14 cellular contexts compared by ENCODE assay signal in the genomic region with DNA sequence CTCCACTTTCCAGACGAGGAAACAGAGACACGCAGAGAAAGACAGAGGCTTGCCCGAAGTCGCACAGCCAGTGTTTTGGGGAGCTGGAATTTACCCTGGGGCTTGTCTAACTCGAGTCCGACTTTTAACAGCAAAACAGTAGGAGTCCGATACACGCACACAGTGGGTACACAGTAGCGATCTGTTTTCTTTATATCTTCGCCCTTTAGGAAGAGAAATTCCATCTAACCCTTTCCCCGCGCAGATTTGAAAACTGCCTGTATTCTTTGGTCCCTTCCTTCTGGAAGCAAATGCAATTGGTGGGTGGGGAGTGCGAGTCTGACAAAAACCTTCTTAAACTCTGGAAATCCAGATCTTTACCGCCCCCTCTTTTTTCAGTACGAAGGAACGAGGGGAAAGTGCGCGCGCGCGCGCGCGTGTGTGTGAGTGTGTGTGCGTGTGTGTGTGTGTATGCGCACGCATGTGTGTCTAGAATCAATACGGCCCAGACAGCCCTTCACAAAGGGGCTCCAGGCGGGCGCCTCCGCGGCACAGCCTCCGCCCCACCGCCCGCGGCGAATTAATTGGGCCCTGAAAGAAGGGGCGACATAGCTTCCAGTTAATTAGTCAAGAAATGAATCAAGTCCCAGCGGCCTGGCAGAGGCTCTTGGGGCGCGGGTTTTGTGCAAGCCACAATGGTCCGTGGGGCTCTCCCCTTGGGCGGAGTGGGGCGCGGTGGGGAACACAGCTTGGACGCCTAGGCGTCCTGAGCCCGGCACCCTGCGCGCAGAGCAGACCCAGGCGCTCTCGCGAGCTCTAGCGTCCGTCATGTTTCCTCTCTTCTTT. TPM values are rescaled to one million over a fixed set of nuclear protein-coding genes. Genes with fewer than 3 reads are reported as not detected.
DNase-seq lines count a peak whose midpoint lies in the region; ATAC-seq, FAIRE-seq and TF ChIP-seq lines count a peak whose summit lies in the region.
"Had no signal": no experiment of that assay in that cellular context is flagged by ENCODE, and none has a peak within 500 bp of the region (broad histone marks: within the 10 kb centered on the region; RNA-seq: fewer than 3 reads in every experiment).

No MANE protein-coding gene starts in this region.

- H3K9ac ChIP-seq in NT2/D1 (ENCODE audit: insufficient read length, low read depth): peak overlapping the region; percentile 57

- H3K27ac Mint-ChIP-seq in progenitor cell of endocrine pancreas: peak overlapping the region; percentile 82
- H3K27ac Mint-ChIP-seq: CD14-positive monocyte had no signal

- H3K36me3 Mint-ChIP-seq in progenitor cell of endocrine pancreas (ENCODE audit: insufficient read depth): no peaks in the 10 kb centered on the region
- H3K36me3 Mint-ChIP-seq: CD14-positive monocyte had no signal

- no peak overlapping the region for H3K27ac ChIP-seq in foreskin keratinocyte
- H3K27ac ChIP-seq: neutrophil had no signal

- H3K4me3 ChIP-seq in NT2/D1 (ENCODE audit: insufficient read length, low read depth): peak overlapping the region; percentile 31

- DNase-seq in AG20443 (ENCODE audit: low spot score) (peak; percentile 56), NT2/D1 (ENCODE audit: low read depth, low spot score) (no peak), foreskin keratinocyte (peak in 1 of 2 donors; percentile 18), progenitor cell of endocrine pancreas (ENCODE audit: low spot score, unreplicated experiment) (no peak), HUDEP-2 (lab: John Stamatoyannopoulos, UW; ENCODE audit: unreplicated experiment in 76 of 76) (no peak), dedifferentiated amniotic fluid mesenchymal stem cell (ENCODE audit: extremely low spot score) (no peak), RCC 7860 (ENCODE audit: low spot score) (no peak)
- DNase-seq in stimulated activated CD4-positive, alpha-beta T cell treated with anti-CD3 and anti-CD28 coated beads, Interleukin-2, amount 100 ng/mL, for 24 hours: no peak
- DNase-seq: activated T-cell treated with anti-CD3 and anti-CD28 coated beads, Interleukin-2, amount 50 U/mL, for 4 hours; central memory CD4-positive, alpha-beta T cell; NCI-H187 had no signal

- H3K36me3 ChIP-seq in NT2/D1 (ENCODE audit: insufficient read depth, insufficient read length, low read length): no peaks in the 10 kb centered on the region
- H3K36me3 ChIP-seq: neutrophil had no signal

- peaks cover 100% of the 10 kb centered on the region for H3K27me3 Mint-ChIP-seq in progenitor cell of endocrine pancreas

- TF ChIP-seq CTCF in foreskin keratinocyte (conservative IDR thresholded peaks at IDR 0.05) (no peak), progenitor cell of endocrine pancreas (IDR thresholded peaks at IDR 0.05; ENCODE audit: unreplicated experiment) (no peak)

- H3K4me1 Mint-ChIP-seq in progenitor cell of endocrine pancreas (ENCODE audit: low read depth): peaks cover 18% of the 10 kb centered on the region
- H3K4me1 Mint-ChIP-seq: CD14-positive monocyte had no signal

- peak overlapping the region; percentile 62 for H3K4me3 Mint-ChIP-seq in progenitor cell of endocrine pancreas (ENCODE audit: low read depth)
- H3K4me3 Mint-ChIP-seq: activated T-cell treated with anti-CD3 and anti-CD28 coated beads, Interleukin-2, amount 50 U/mL, for 4 hours had no signal

- no peaks in the 10 kb centered on the region for H3K9me3 ChIP-seq in NT2/D1 (ENCODE audit: insufficient read depth, low read length)
- H3K9me3 ChIP-seq: neutrophil had no signal

- H3K4me1 ChIP-seq in NT2/D1 (ENCODE audit: insufficient read depth, insufficient read length) (peaks cover 15% of the 10 kb centered on the region), foreskin keratinocyte (peaks cover 13% of the 10 kb centered on the region)

- H3K27me3 ChIP-seq in NT2/D1 (ENCODE audit: insufficient read depth, insufficient read length) (peaks cover 100% of the 10 kb centered on the region), foreskin keratinocyte (peaks cover 16% of the 10 kb centered on the region)

- H3K9me3 Mint-ChIP-seq in progenitor cell of endocrine pancreas (ENCODE audit: low read depth): no peaks in the 10 kb centered on the region
- H3K9me3 Mint-ChIP-seq: activated T-cell treated with anti-CD3 and anti-CD28 coated beads, Interleukin-2, amount 50 U/mL, for 4 hours had no signal

- no peak for FAIRE-seq in RCC 7860 (lab: Jason Lieb, UNC)

- ATAC-seq in foreskin keratinocyte: peak; percentile 42
- ATAC-seq: activated T-cell treated with anti-CD3 and anti-CD28 coated beads, Interleukin-2, amount 50 U/mL, for 4 hours; Panc1 had no signal

RNA-seq across cellular contexts. Expression of a gene that starts 14.0 kb away (rescaled TPM):
- total RNA-seq in foreskin keratinocyte: 25.1 and 33.5 TPM in 2 replicates
- polyA plus RNA-seq in foreskin keratinocyte: 10.3 and 11.9 TPM in 2 replicates
- 16.3 and 22.7 TPM in 2 replicates for total RNA-seq in progenitor cell of endocrine pancreas
